8 cellular contexts compared by ENCODE assay signal in genomic region chr7:76582848-76583631, GRCh38. TPM values are rescaled to one million over a fixed set of nuclear protein-coding genes. Genes with fewer than 3 reads are reported as not detected.
DNase-seq lines count a peak whose midpoint lies in the region; ATAC-seq and TF ChIP-seq lines count a peak whose summit lies in the region.
"Not testable (repeated sequence)": the region's sequence is repeated elsewhere in the genome, so short reads cannot be mapped to it uniquely, and the experiment has no call there.

No MANE protein-coding gene starts in this region.

- POLR2A ChIA-PET in AG04450 (lab: Yijun Ruan, JAX); HEK293 (lab: Yijun Ruan, JAX); activated CD8-positive, alpha-beta T cell treated with anti-CD3 and anti-CD28 coated beads for 36 hours (lab: Charles Lee): not testable (repeated sequence)

- not testable (repeated sequence) for H3K4me1 ChIP-seq in HEK293 (ENCODE audit: control insufficient read depth, insufficient read depth, low read length); mucosa of rectum (ENCODE audit: control insufficient read depth in 2 of 2, insufficient read depth in 2 of 2, low read length in 2 of 2)
- H3K4me1 ChIP-seq in mammary epithelial cell (ENCODE audit: insufficient read depth, low read length): peaks cover 19% of the 10 kb centered on the region

- WGBS in mammary epithelial cell (ENCODE audit: low coverage, missing lambda C conversion rate): 54% methylated on average over 1 of the region's 2 CpGs

- H3K9ac ChIP-seq in mammary epithelial cell (ENCODE audit: insufficient read depth, low read length): peak overlapping the region; percentile 13
- peak overlapping the region in 1 of 2 donors; percentile 10 for H3K9ac ChIP-seq in mucosa of rectum (ENCODE audit: low read depth in 1 of 2, low read length in 2 of 2)

- peak overlapping the region; percentile 87 for H3K27ac Mint-ChIP-seq in activated CD8-positive, alpha-beta T cell treated with anti-CD3 and anti-CD28 coated beads for 36 hours

- H3K4me3 ChIP-seq in AG04450 (ENCODE audit: low read depth, low read length); HEK293 (ENCODE audit: low read depth, low read length); mammary epithelial cell (replicated peaks in 1 of 3; ENCODE audit: insufficient read depth in 1 of 3, low read depth in 2 of 3, low read length in 3 of 3); mucosa of rectum (ENCODE audit: low read length in 2 of 2): not testable (repeated sequence)

- TSS peak; percentile 73 for BruUV-seq in mammary epithelial cell (replicated peaks; lab: Mats Ljungman, UMichigan)

- CTCF ChIA-PET in AG04450 (lab: Charles Lee); HEK293 (lab: Yijun Ruan, JAX); activated CD8-positive, alpha-beta T cell treated with anti-CD3 and anti-CD28 coated beads for 36 hours (lab: Charles Lee); mammary epithelial cell (lab: Charles Lee; ENCODE audit: low non-redundant PET): not testable (repeated sequence)

- intact Hi-C loops in activated CD8-positive, alpha-beta T cell treated with anti-CD3 and anti-CD28 coated beads for 36 hours (cut with micrococcal nuclease); mammary epithelial cell (cut with micrococcal nuclease); Right ventricle myocardium superior (cut with DNase I): not testable (repeated sequence)

- peak overlapping the region; percentile 18 for H3K4me3 Mint-ChIP-seq in activated CD8-positive, alpha-beta T cell treated with anti-CD3 and anti-CD28 coated beads for 36 hours

- H4K20me1 ChIP-seq in mammary epithelial cell (ENCODE audit: insufficient read depth, low read length): not testable (repeated sequence)

- H3K4me2 ChIP-seq in mammary epithelial cell (ENCODE audit: insufficient read depth, low read depth, low read length): peak overlapping the region; percentile 54

- not testable (repeated sequence) for H3K27ac ChIP-seq in AG04450 (ENCODE audit: low read depth, low read length); HEK293 (ENCODE audit: extremely low read depth, low read depth, low read length)
- H3K27ac ChIP-seq in mammary epithelial cell (ENCODE audit: insufficient read depth, low read depth, low read length): peak overlapping the region; percentile 57
- peak overlapping the region; percentile 67 to 72 for H3K27ac ChIP-seq in mucosa of rectum (ENCODE audit: low read depth in 2 of 2, low read length in 2 of 2)

- H3K9me3 ChIP-seq in AG04450 (ENCODE audit: control insufficient read depth, insufficient read depth, low read length); HEK293 (ENCODE audit: control insufficient read depth, insufficient read depth, low read depth, low read length); mammary epithelial cell (replicated peaks; ENCODE audit: insufficient read depth, low read length); mucosa of rectum (ENCODE audit: control insufficient read depth in 2 of 2, low read length in 2 of 2): not testable (repeated sequence)

- not testable (repeated sequence) for H3K27me3 Mint-ChIP-seq in activated CD8-positive, alpha-beta T cell treated with anti-CD3 and anti-CD28 coated beads for 36 hours

- peaks cover 53% of the 10 kb centered on the region for H3K4me1 Mint-ChIP-seq in activated CD8-positive, alpha-beta T cell treated with anti-CD3 and anti-CD28 coated beads for 36 hours (ENCODE audit: low read depth)

- H3K9me3 Mint-ChIP-seq in activated CD8-positive, alpha-beta T cell treated with anti-CD3 and anti-CD28 coated beads for 36 hours: not testable (repeated sequence)

- in situ Hi-C loops in mammary epithelial cell (cut with MboI; ENCODE audit: low sequenced_read_pairs in 2 of 2): not testable (repeated sequence)

- DNase-seq in AG04450 (ENCODE audit: low read depth, low spot score): peak; percentile 51
- peak; percentile 17 for DNase-seq in NK-92 (lab: John Stamatoyannopoulos, UW; ENCODE audit: unreplicated experiment)
- peak; percentile 27 for DNase-seq in activated CD8-positive, alpha-beta T cell treated with anti-CD3 and anti-CD28 coated beads for 36 hours
- DNase-seq in mammary epithelial cell: peak; percentile 88
- peak; percentile 78 for DNase-seq in Right ventricle myocardium superior
- DNase-seq in stimulated activated CD4-positive, alpha-beta T cell treated with anti-CD3 and anti-CD28 coated beads, Interleukin-2, amount 100 ng/mL, for 24 hours: peak; percentile 27 to 38

- peaks cover 17% of the 10 kb centered on the region for H3K36me3 Mint-ChIP-seq in activated CD8-positive, alpha-beta T cell treated with anti-CD3 and anti-CD28 coated beads for 36 hours (ENCODE audit: low read depth)

- not testable (repeated sequence) for H3K27me3 ChIP-seq in AG04450 (ENCODE audit: control insufficient read depth, insufficient read depth, low read length); mammary epithelial cell (ENCODE audit: insufficient read depth, low read length); mucosa of rectum (ENCODE audit: control insufficient read depth in 2 of 2, insufficient read depth in 2 of 2, low read length in 2 of 2)

- TF ChIP-seq CTCF in AG04450 (IDR thresholded peaks at IDR 0.05; ENCODE audit: low read depth, low read length); HEK293 (tag by site-specific recombination; IDR thresholded peaks at IDR 0.05); activated CD8-positive, alpha-beta T cell treated with anti-CD3 and anti-CD28 coated beads for 36 hours (IDR thresholded peaks at IDR 0.05); mammary epithelial cell (conservative IDR thresholded peaks at IDR 0.05 in 1 of 2, IDR thresholded peaks at IDR 0.05 in 1 of 2; ENCODE audit: extremely low read depth in 1 of 2, insufficient read depth in 1 of 2, low read depth in 1 of 2, low read length in 2 of 2): not testable (repeated sequence)

- H3K36me3 ChIP-seq in HEK293 (ENCODE audit: control insufficient read depth in 2 of 2, insufficient read depth in 1 of 2, low read length in 2 of 2); mammary epithelial cell (ENCODE audit: insufficient read depth, low read length); mucosa of rectum (ENCODE audit: control insufficient read depth in 2 of 2, insufficient read depth in 2 of 2, low read length in 2 of 2): not testable (repeated sequence)

- dilution Hi-C loops in mammary epithelial cell (cut with HindIII; ENCODE audit: low sequenced_read_pairs): not testable (repeated sequence)

- H2AFZ ChIP-seq in mammary epithelial cell (ENCODE audit: low read depth, low read length): not testable (repeated sequence)

- peaks cover 60% of the 10 kb centered on the region for H3K79me2 ChIP-seq in mammary epithelial cell (ENCODE audit: insufficient read depth, low read length)

- ATAC-seq in activated CD8-positive, alpha-beta T cell treated with anti-CD3 and anti-CD28 coated beads for 36 hours: peak; percentile 92
- peak; percentile 99 for ATAC-seq in Right ventricle myocardium superior (ENCODE audit: poor library complexity)

TF ChIP-seq in HEK293, 187 proteins besides CTCF, POLR2A, EP300 and RAD21:
- TF ChIP-seq FEZF1 (tag by site-specific recombination; IDR thresholded peaks at IDR 0.05): 0 out of 2 replicates have a peak, but pooled peaks have one; percentile 17

RNA-seq across cellular contexts. Expression of gene SPDYE16, which starts 39.9 kb away (rescaled TPM):
- polyA plus RNA-seq in AG04450 (2011; rRNA removed): not detected in 2 replicates
- 0.09 TPM in 1 of 2 replicates, not detected in the other for polyA minus RNA-seq in AG04450 (2011; rRNA and poly(A)+ RNA removed)
- under 1 TPM; 0.20 to 0.23 TPM for total RNA-seq in activated CD8-positive, alpha-beta T cell treated with anti-CD3 and anti-CD28 coated beads for 36 hours
- under 1 TPM in 1 of 2 donors, not detected in 1; under 0.01 TPM for total RNA-seq in mammary epithelial cell
- not detected for polyA plus RNA-seq in mammary epithelial cell
- polyA minus RNA-seq in mammary epithelial cell: not detected
- total RNA-seq in Right ventricle myocardium superior: not detected

RNA-seq across cellular contexts. Expression of gene POMZP3, which starts 44.0 kb away (rescaled TPM):
- polyA plus RNA-seq in AG04450 (2011; rRNA removed) (4.1 and 5.6 TPM in 2 replicates), mammary epithelial cell (3.8 TPM)
- polyA minus RNA-seq in AG04450 (2011; rRNA and poly(A)+ RNA removed): 5.2 and 7.8 TPM in 2 replicates
- 10 to 100 TPM; 14.3 to 16.3 TPM for total RNA-seq in activated CD8-positive, alpha-beta T cell treated with anti-CD3 and anti-CD28 coated beads for 36 hours
- total RNA-seq in mammary epithelial cell (10 to 100 TPM in 1 of 2 donors, 1 to 10 TPM in 1; 4.5 to 10.1 TPM), Right ventricle myocardium superior (7.2 TPM)
- polyA minus RNA-seq in mammary epithelial cell: 13.1 TPM

Comparison
In these comparisons a context has a peak if more than half of its experiments do, and no peak if none do; other contexts are left out.
1. DNase-seq: peak in every context shown above with its lines; median percentile 88 in mammary epithelial cell; 78 in Right ventricle myocardium superior; 51 in AG04450; 32 in stimulated activated CD4-positive, alpha-beta T cell treated with anti-CD3 and anti-CD28 coated beads, Interleukin-2, amount 100 ng/mL, for 24 hours; 27 in activated CD8-positive, alpha-beta T cell treated with anti-CD3 and anti-CD28 coated beads for 36 hours; 17 in NK-92.